Comparison of ENCODE assay signal across 11 cellular contexts in genomic region chr17:17186051-17186450, GRCh38. TPM values are rescaled to one million over a fixed set of nuclear protein-coding genes. Genes with fewer than 3 reads are reported as not detected.
DNase-seq lines count a peak whose midpoint lies in the region; ATAC-seq lines count a peak whose summit lies in the region.
"Had no signal": no experiment of that assay in that cellular context is flagged by ENCODE, and none has a peak within 500 bp of the region (broad histone marks: within the 10 kb centered on the region; RNA-seq: fewer than 3 reads in every experiment).

No MANE protein-coding gene starts in this region.

- H2AK5ac ChIP-seq in trophoblast cell (ENCODE audit: low read length) = no peak overlapping the region

- H2BK120ac ChIP-seq in trophoblast cell (ENCODE audit: insufficient read depth, low read length, poor library complexity) = no peak overlapping the region

- peak; percentile 44 for DNase-seq in DMS53 (lab: John Stamatoyannopoulos, UW)
- DNase-seq in activated naive CD8-positive, alpha-beta T cell treated with anti-CD3 and anti-CD28 coated beads, Interleukin-2, amount 50 U/mL, for 16 hours (ENCODE audit: low read depth, low spot score) = peak; percentile 32
- DNase-seq in trophoblast cell = peak; percentile 80 to 88
- no peak for DNase-seq in stimulated activated naive B cell treated with anti-CD40 and anti-IgM and Interleukin-4, amounts not matched to agents 10 μg/mL and 1 μg/mL and 100 μg/mL, for 72 hours
- no peak for DNase-seq in NCI-H1092 treated with DMSO at 0.1 percent for 48 hours (lab: John Stamatoyannopoulos, UW)
- no peak for DNase-seq in NCI-H446 (lab: John Stamatoyannopoulos, UW)
- DNase-seq: Kasumi-1, SW 1271, uterus had no signal

- H3K9me3 Mint-ChIP-seq in stimulated activated naive B cell treated with anti-CD40 and anti-IgM and Interleukin-4, amounts not matched to agents 10 μg/mL and 1 μg/mL and 100 μg/mL, for 72 hours = no peaks in the 10 kb centered on the region

- no peaks in the 10 kb centered on the region for H3K27me3 ChIP-seq in trophoblast cell (ENCODE audit: insufficient read depth, low read length)
- H3K27me3 ChIP-seq: uterus had no signal

- no peak overlapping the region for H3K4me3 Mint-ChIP-seq in stimulated activated naive B cell treated with anti-CD40 and anti-IgM and Interleukin-4, amounts not matched to agents 10 μg/mL and 1 μg/mL and 100 μg/mL, for 72 hours

- WGBS in trophoblast cell (ENCODE audit: extremely low coverage, insufficient coverage, insufficient read length) = no CpG with 5 or more reads among the region's 3 CpGs

- peaks cover 30% of the 10 kb centered on the region for H3K79me1 ChIP-seq in trophoblast cell (ENCODE audit: low read length)

- H2BK5ac ChIP-seq in trophoblast cell (ENCODE audit: low read depth, low read length, poor library complexity) = no peak overlapping the region

- peak overlapping the region; percentile 84 for H4K91ac ChIP-seq in trophoblast cell (ENCODE audit: low read depth, low read length)

- ATAC-seq in HG03565 (IDR thresholded peaks at IDR 0.05; ENCODE audit: unreplicated experiment) (peak; percentile 40), GM21528 (IDR thresholded peaks at IDR 0.05; ENCODE audit: low FRiP score, unreplicated experiment) (no peak)
- no peak for ATAC-seq in stimulated activated naive B cell treated with anti-CD40 and anti-IgM and Interleukin-4, amounts not matched to agents 10 μg/mL and 1 μg/mL and 100 μg/mL, for 72 hours (replicated peaks)

- no peak overlapping the region for H3K4me3 ChIP-seq in trophoblast cell (ENCODE audit: low read depth, low read length)
- H3K4me3 ChIP-seq: uterus had no signal

- H3K36me3 ChIP-seq in trophoblast cell (ENCODE audit: control insufficient read depth in 1 of 2, insufficient read depth in 2 of 2, low read length in 2 of 2) = peaks cover 34 to 43% of the 10 kb centered on the region in 2 experiments
- H3K36me3 ChIP-seq: uterus had no signal

- no peak overlapping the region for H4K12ac ChIP-seq in trophoblast cell (ENCODE audit: low read depth, low read length)

- peaks cover 39 to 41% of the 10 kb centered on the region in 2 experiments for H3K4me1 ChIP-seq in trophoblast cell (ENCODE audit: control insufficient read depth in 1 of 2, insufficient read depth in 2 of 2, low read length in 2 of 2)

- no peaks in the 10 kb centered on the region for H3K9me3 ChIP-seq in trophoblast cell (ENCODE audit: insufficient read depth, low read depth, low read length)
- H3K9me3 ChIP-seq: uterus had no signal

- H3K4me1 Mint-ChIP-seq in stimulated activated naive B cell treated with anti-CD40 and anti-IgM and Interleukin-4, amounts not matched to agents 10 μg/mL and 1 μg/mL and 100 μg/mL, for 72 hours = peaks cover 24 to 49% of the 10 kb centered on the region in 2 donors

- no peak overlapping the region for H3K27ac Mint-ChIP-seq in stimulated activated naive B cell treated with anti-CD40 and anti-IgM and Interleukin-4, amounts not matched to agents 10 μg/mL and 1 μg/mL and 100 μg/mL, for 72 hours

- H3K18ac ChIP-seq in trophoblast cell (ENCODE audit: low read length) = no peak overlapping the region

- no peak overlapping the region for H2AFZ ChIP-seq in trophoblast cell (ENCODE audit: insufficient read depth, low read length, poor library complexity)

- H3K27me3 Mint-ChIP-seq in stimulated activated naive B cell treated with anti-CD40 and anti-IgM and Interleukin-4, amounts not matched to agents 10 μg/mL and 1 μg/mL and 100 μg/mL, for 72 hours = no peaks in the 10 kb centered on the region

- peaks cover 2% of the 10 kb centered on the region for H3K79me2 ChIP-seq in trophoblast cell (ENCODE audit: control insufficient read depth, insufficient read depth, low read length, poor library complexity)

- peak overlapping the region; percentile 80 for H3K27ac ChIP-seq in trophoblast cell (ENCODE audit: low read depth, low read length)
- H3K27ac ChIP-seq: uterus had no signal

- no peak overlapping the region for H3K23ac ChIP-seq in trophoblast cell (ENCODE audit: low read length)

- H3K36me3 Mint-ChIP-seq in stimulated activated naive B cell treated with anti-CD40 and anti-IgM and Interleukin-4, amounts not matched to agents 10 μg/mL and 1 μg/mL and 100 μg/mL, for 72 hours = peaks cover 29 to 46% of the 10 kb centered on the region in 2 donors

- no peak overlapping the region for H3K14ac ChIP-seq in trophoblast cell (ENCODE audit: low read length)

- H2BK12ac ChIP-seq in trophoblast cell (ENCODE audit: low read length) = peak overlapping the region; percentile 18

- no peak overlapping the region for H3K9ac ChIP-seq in trophoblast cell (ENCODE audit: low read length)

- no peak overlapping the region for H3K4me2 ChIP-seq in trophoblast cell (ENCODE audit: low read length)

- peak overlapping the region; percentile 24 for H4K8ac ChIP-seq in trophoblast cell (ENCODE audit: low read depth, low read length)

- no peak overlapping the region for H3K4ac ChIP-seq in trophoblast cell (ENCODE audit: low read depth, low read length)

RNA-seq across cellular contexts. Expression of gene PLD6, which starts 20.1 kb away (rescaled TPM):
- 0.10 and 0.11 TPM in 2 replicates for polyA plus RNA-seq in trophoblast cell (2013)

RNA-seq across cellular contexts. Expression of gene FLCN, which starts 50.9 kb away (rescaled TPM):
- 19.4 and 21.6 TPM in 2 replicates for polyA plus RNA-seq in trophoblast cell (2013)

Comparison
In these comparisons a context has a peak if more than half of its experiments do, and no peak if none do; other contexts are left out.
1. DNase-seq: peak in DMS53 (single experiment), activated naive CD8-positive, alpha-beta T cell treated with anti-CD3 and anti-CD28 coated beads, Interleukin-2, amount 50 U/mL, for 16 hours (single experiment) and trophoblast cell (2 of 2); none in stimulated activated naive B cell treated with anti-CD40 and anti-IgM and Interleukin-4, amounts not matched to agents 10 μg/mL and 1 μg/mL and 100 μg/mL, for 72 hours (single experiment), NCI-H1092 treated with DMSO at 0.1 percent for 48 hours (single experiment) and NCI-H446 (0 of 2).